15 cellular contexts compared by ENCODE assay signal in genomic region chrX:19879742-19880378, GRCh38. TPM values are rescaled to one million over a fixed set of nuclear protein-coding genes. Genes with fewer than 3 reads are reported as not detected.
A peak's percentile ranks its signal among the peaks of the same experiment; 100 is the strongest.
DNase-seq lines count a peak whose midpoint lies in the region; ATAC-seq, FAIRE-seq and TF ChIP-seq lines count a peak whose summit lies in the region.
"Had no signal": no experiment of that assay in that cellular context is flagged by ENCODE, and none has a peak within 500 bp of the region (broad histone marks: within the 10 kb centered on the region; RNA-seq: fewer than 3 reads in every experiment).

No MANE protein-coding gene starts in this region.

- no peaks in the 10 kb centered on the region for H3K9me3 Mint-ChIP-seq in glutamatergic neuron (ENCODE audit: unreplicated experiment)
- H3K9me3 Mint-ChIP-seq in CD4-positive, alpha-beta T cell: no peaks in the 10 kb centered on the region

- peak; percentile 7 for TF ChIP-seq CTCF in glutamatergic neuron (IDR thresholded peaks at IDR 0.05; ENCODE audit: partially characterized antibody, unreplicated experiment)
- TF ChIP-seq CTCF in dorsolateral prefrontal cortex (IDR thresholded peaks at IDR 0.05 in 54 of 56, conservative IDR thresholded peaks at IDR 0.05 in 2 of 56; ENCODE audit: low read depth in 1 of 56, partially characterized antibody in 56 of 56): no peak
- no peak for TF ChIP-seq CTCF in GM10248 (IDR thresholded peaks at IDR 0.05; ENCODE audit: control extremely low read depth, extremely low read depth, low read depth, missing control alignments)
- no peak for TF ChIP-seq CTCF in CD4-positive, alpha-beta T cell (IDR thresholded peaks at IDR 0.05)

- no peak overlapping the region for H3K4me3 Mint-ChIP-seq in glutamatergic neuron (ENCODE audit: unreplicated experiment)
- no peak overlapping the region for H3K4me3 Mint-ChIP-seq in CD4-positive, alpha-beta T cell

- FAIRE-seq in GM12891 (lab: Jason Lieb, UNC): peak; percentile 78
- FAIRE-seq: HTR-8/SVneo, kidney had no signal

- CTCF ChIA-PET in GM10248 (lab: Yijun Ruan, JAX): no interaction called here
- CTCF ChIA-PET in CD4-positive, alpha-beta T cell (lab: Charles Lee): no interaction called here

- H3K27me3 ChIP-seq in BLaER1 (no peaks in the 10 kb centered on the region), dorsolateral prefrontal cortex (peaks cover 0 to 72% (median 9%) of the 10 kb centered on the region in 45 donors)
- no peaks in the 10 kb centered on the region for H3K27me3 ChIP-seq in CD4-positive, alpha-beta T cell (ENCODE audit: control insufficient read depth, insufficient read depth, low read length)

- no peak overlapping the region; the same call in 1 of the 2 replicates for H3K27ac ChIP-seq in BLaER1
- H3K27ac ChIP-seq in dorsolateral prefrontal cortex: no peak overlapping the region
- no peak overlapping the region for H3K27ac ChIP-seq in CD4-positive, alpha-beta T cell (ENCODE audit: low read depth, low read length)
- H3K27ac ChIP-seq: PC-9 had no signal

- no peaks in the 10 kb centered on the region for H3K27me3 Mint-ChIP-seq in glutamatergic neuron (ENCODE audit: unreplicated experiment)
- H3K27me3 Mint-ChIP-seq in CD4-positive, alpha-beta T cell: no peaks in the 10 kb centered on the region

- TF ChIP-seq POLR2A in GM12891 (IDR thresholded peaks at IDR 0.05; ENCODE audit: low read depth, low read length): no peak

- no peak for DNase-seq in GM12891 (ENCODE audit: insufficient read length, low spot score)
- DNase-seq in OCI-M1 (lab: John Stamatoyannopoulos, UW): peak; percentile 9
- no peak for DNase-seq in glutamatergic neuron
- DNase-seq in dorsolateral prefrontal cortex: no peak
- no peak for DNase-seq in GM10248 (ENCODE audit: extremely low spot score)
- no peak for DNase-seq in CD4-positive, alpha-beta T cell
- no peak for DNase-seq in NCI-H2107 (lab: John Stamatoyannopoulos, UW)
- DNase-seq: activated CD4-positive, CD25-positive, alpha-beta regulatory T cell treated with anti-CD3 and anti-CD28 coated beads, Interleukin-2, amount 50 U/mL, for 72 hours; activated T-cell treated with anti-CD3 and anti-CD28 coated beads, Interleukin-2, amount 50 U/mL, for 1 hour; amygdala; DMS53; kidney; PC-9 had no signal

- H3K4me1 Mint-ChIP-seq in glutamatergic neuron (ENCODE audit: low read depth, unreplicated experiment): peaks cover 4% of the 10 kb centered on the region
- H3K4me1 Mint-ChIP-seq in CD4-positive, alpha-beta T cell (ENCODE audit: low read depth): peaks cover 77% of the 10 kb centered on the region

- H3K4me3 ChIP-seq in BLaER1 (no peak overlapping the region), dorsolateral prefrontal cortex (no peak overlapping the region)
- H3K4me3 ChIP-seq: PC-9 had no signal

- peaks cover 32% of the 10 kb centered on the region for H4K20me1 ChIP-seq in BLaER1

- POLR2A ChIA-PET in GM10248 (lab: Yijun Ruan, JAX): no interaction called here
- POLR2A ChIA-PET in CD4-positive, alpha-beta T cell (lab: Charles Lee): no interaction called here

- intact Hi-C loops in dorsolateral prefrontal cortex (cut with DNase I): loop anchor here (10.0 kb wide), 2 partner anchors 195 to 205 kb away; no protein-coding TSS in a partner anchor
- intact Hi-C loops in CD4-positive, alpha-beta T cell (cut with DNase I, micrococcal nuclease): loop anchor here in 1 of 2 experiments (10.0 kb wide), 1 partner anchor 55 kb away; no protein-coding TSS in a partner anchor

- H3K4me2 ChIP-seq in BLaER1: peak overlapping the region; percentile 58
- H3K4me2 ChIP-seq: PC-9 had no signal

- H3K36me3 ChIP-seq in BLaER1: no peaks in the 10 kb centered on the region; the same call in 1 of the 2 replicates

- H3K9ac ChIP-seq in BLaER1: no peak overlapping the region

- H3K9me3 ChIP-seq in BLaER1: peaks cover 18% of the 10 kb centered on the region
- no peaks in the 10 kb centered on the region for H3K9me3 ChIP-seq in CD4-positive, alpha-beta T cell (ENCODE audit: control insufficient read depth, low read length)

- H3K4me1 ChIP-seq in BLaER1: peaks cover 88% of the 10 kb centered on the region

- ATAC-seq in CD4-positive, alpha-beta T cell (ENCODE audit: poor library complexity): no peak

- H3K36me3 Mint-ChIP-seq in glutamatergic neuron (ENCODE audit: unreplicated experiment): no peaks in the 10 kb centered on the region
- peaks cover 4% of the 10 kb centered on the region for H3K36me3 Mint-ChIP-seq in CD4-positive, alpha-beta T cell (ENCODE audit: low read depth)

- no peak overlapping the region for H3K27ac Mint-ChIP-seq in glutamatergic neuron (ENCODE audit: unreplicated experiment)
- H3K27ac Mint-ChIP-seq in CD4-positive, alpha-beta T cell: no peak overlapping the region

TF ChIP-seq in GM12891, 5 proteins besides CTCF, POLR2A, EP300 and RAD21:
- TF ChIP-seq POLR2AphosphoS5 (IDR thresholded peaks at IDR 0.05; ENCODE audit: low read depth, low read length) (no peak), TAF1 (IDR thresholded peaks at IDR 0.05; ENCODE audit: low read depth, low read length) (no peak), POU2F2 (IDR thresholded peaks at IDR 0.05; ENCODE audit: low read depth, low read length) (no peak), SPI1 (IDR thresholded peaks at IDR 0.05; ENCODE audit: low read depth, low read length) (no peak), PAX5 (IDR thresholded peaks at IDR 0.05; ENCODE audit: insufficient read depth, low read length, severe bottlenecking) (no peak)

RNA-seq across cellular contexts. Expression of gene SH3KBP1, which starts 7.5 kb away (rescaled TPM):
- polyA plus RNA-seq in GM12891 (2012; ENCODE audit: low read depth, missing spikeins): 103 TPM
- total RNA-seq in glutamatergic neuron (ENCODE audit: unreplicated experiment) (10.8 TPM), dorsolateral prefrontal cortex (10 to 100 TPM; 23.7 to 64.8 (median 47.2) TPM)
- 10 to 100 TPM; 64.7 to 65.9 TPM for total RNA-seq in CD4-positive, alpha-beta T cell
